In the genomic region with DNA sequence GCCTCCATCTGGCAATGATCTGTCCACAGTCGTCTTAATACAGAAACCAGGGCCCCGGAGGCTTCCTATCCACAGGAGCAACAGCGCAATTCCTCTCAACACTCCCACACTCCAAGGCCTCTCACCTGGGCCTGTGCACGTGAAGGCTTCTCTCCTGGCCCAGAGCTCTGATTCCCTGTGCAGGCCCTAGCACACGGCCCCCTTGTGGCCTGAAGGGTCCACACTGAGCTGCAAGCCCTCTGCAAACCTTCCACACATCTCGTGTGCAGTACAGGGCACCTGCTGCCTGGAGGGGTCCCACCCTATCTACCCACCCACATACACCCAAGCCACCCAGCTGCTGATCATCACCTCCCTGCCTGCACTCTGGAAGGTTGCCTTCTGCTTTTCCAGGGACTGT, we compare ENCODE assay signal across 1 cellular context.
TF ChIP-seq lines count a peak whose summit lies in the region.

No MANE protein-coding gene starts in this region.

TF ChIP-seq in SK-N-SH, 30 proteins besides CTCF, POLR2A, EP300 and RAD21 (continued from another document):
- TF ChIP-seq REST (IDR thresholded peaks at IDR 0.05; ENCODE audit: low read depth, low read length): no peak
